Comparison of ENCODE assay signal across 11 cellular contexts in genomic region chr7:2710901-2711551, GRCh38. TPM values are rescaled to one million over a fixed set of nuclear protein-coding genes. Genes with fewer than 3 reads are reported as not detected.
DNase-seq lines count a peak whose midpoint lies in the region; ATAC-seq and TF ChIP-seq lines count a peak whose summit lies in the region.
"Had no signal": no experiment of that assay in that cellular context is flagged by ENCODE, and none has a peak within 500 bp of the region (broad histone marks: within the 10 kb centered on the region; RNA-seq: fewer than 3 reads in every experiment).

No MANE protein-coding gene starts in this region.

- no peaks in the 10 kb centered on the region for H3K36me3 Mint-ChIP-seq in activated CD8-positive, alpha-beta T cell treated with anti-CD3 and anti-CD28 coated beads, Interleukin-2, amount 10 ng/mL, durations not matched to agents 7 days and 5 days (ENCODE audit: low read depth)

- peak; percentile 38 for DNase-seq in stimulated activated CD4-positive, alpha-beta T cell treated with anti-CD3 and anti-CD28 coated beads, Interleukin-15, amount 100 ng/mL, for 24 hours
- DNase-seq in stimulated activated CD4-positive, alpha-beta T cell treated with anti-CD3 and anti-CD28 coated beads, Interleukin-2, amount 100 ng/mL, for 24 hours: no peak
- DNase-seq in activated CD8-positive, alpha-beta T cell treated with anti-CD3 and anti-CD28 coated beads, Interleukin-2, amount 10 ng/mL, durations not matched to agents 7 days and 5 days: peak; percentile 80
- DNase-seq in upper lobe of right lung (no peak), SKM-1 treated with dmso at 0.1 percent for 144 hours (lab: John Stamatoyannopoulos, UW; ENCODE audit: unreplicated experiment) (no peak), inferior parietal cortex (ENCODE audit: extremely low spot score) (no peak)
- DNase-seq: DMS153 had no signal

- CTCF ChIA-PET in activated CD8-positive, alpha-beta T cell treated with anti-CD3 and anti-CD28 coated beads, Interleukin-2, amount 10 ng/mL, durations not matched to agents 7 days and 5 days (lab: Charles Lee): interaction anchor here (1.0 to 8.0 kb wide), 33 partner anchors 8 to 260 kb away, joined by 3 to 189 read pairs (median 7); partner anchors contain the start of genes BRAT1, IQCE and TTYH3

- POLR2A ChIA-PET in activated CD8-positive, alpha-beta T cell treated with anti-CD3 and anti-CD28 coated beads, Interleukin-2, amount 10 ng/mL, durations not matched to agents 7 days and 5 days (lab: Charles Lee): interaction anchor here (1.0 to 5.6 kb wide), 9 partner anchors 8 to 185 kb away, joined by 3 to 48 read pairs (median 5); no protein-coding TSS in a partner anchor

- no peaks in the 10 kb centered on the region for H3K36me3 ChIP-seq in upper lobe of right lung

- H3K4me1 Mint-ChIP-seq in activated CD8-positive, alpha-beta T cell treated with anti-CD3 and anti-CD28 coated beads, Interleukin-2, amount 10 ng/mL, durations not matched to agents 7 days and 5 days (ENCODE audit: low read depth): peaks cover 55% of the 10 kb centered on the region

- no peaks in the 10 kb centered on the region for H3K9me3 Mint-ChIP-seq in activated CD8-positive, alpha-beta T cell treated with anti-CD3 and anti-CD28 coated beads, Interleukin-2, amount 10 ng/mL, durations not matched to agents 7 days and 5 days (ENCODE audit: insufficient read depth)
- H3K9me3 Mint-ChIP-seq: nephron had no signal

- intact Hi-C loops in upper lobe of right lung (cut with DNase I): no loop called here

- H3K27ac Mint-ChIP-seq in activated CD8-positive, alpha-beta T cell treated with anti-CD3 and anti-CD28 coated beads, Interleukin-2, amount 10 ng/mL, durations not matched to agents 7 days and 5 days: peak overlapping the region; percentile 69
- H3K27ac Mint-ChIP-seq: nephron had no signal

- H3K9me3 ChIP-seq in upper lobe of right lung: no peaks in the 10 kb centered on the region

- H3K27me3 Mint-ChIP-seq in activated CD8-positive, alpha-beta T cell treated with anti-CD3 and anti-CD28 coated beads, Interleukin-2, amount 10 ng/mL, durations not matched to agents 7 days and 5 days (ENCODE audit: low read depth): peaks cover 25% of the 10 kb centered on the region

- H3K4me3 Mint-ChIP-seq in activated CD8-positive, alpha-beta T cell treated with anti-CD3 and anti-CD28 coated beads, Interleukin-2, amount 10 ng/mL, durations not matched to agents 7 days and 5 days: peak overlapping the region; percentile 51

- no peak overlapping the region for H3K27ac ChIP-seq in upper lobe of right lung
- H3K27ac ChIP-seq: epithelial cell of prostate had no signal

- TF ChIP-seq CTCF in upper lobe of right lung (IDR thresholded peaks at IDR 0.05): no peak

- H3K27me3 ChIP-seq in upper lobe of right lung: no peaks in the 10 kb centered on the region

- ATAC-seq in HG03457 (IDR thresholded peaks at IDR 0.05; ENCODE audit: unreplicated experiment): peak; percentile 38
- ATAC-seq in activated CD8-positive, alpha-beta T cell treated with anti-CD3 and anti-CD28 coated beads, Interleukin-2, amount 10 ng/mL, durations not matched to agents 7 days and 5 days: peak; percentile 45
- peak; percentile 30 for ATAC-seq in upper lobe of right lung
- ATAC-seq in GM21515 (IDR thresholded peaks at IDR 0.05; ENCODE audit: unreplicated experiment): no peak

- H3K4me3 ChIP-seq in upper lobe of right lung: no peak overlapping the region

- H3K4me1 ChIP-seq in upper lobe of right lung: peaks cover 18% of the 10 kb centered on the region

RNA-seq across cellular contexts. Expression of gene AMZ1, which starts 23.0 kb away (rescaled TPM):
- total RNA-seq in activated CD8-positive, alpha-beta T cell treated with anti-CD3 and anti-CD28 coated beads, Interleukin-2, amount 10 ng/mL, durations not matched to agents 7 days and 5 days: not detected
- 0.29 TPM for total RNA-seq in upper lobe of right lung

Comparison
In these comparisons a context has a peak if more than half of its experiments do, and no peak if none do; other contexts are left out.
1. DNase-seq: peak in stimulated activated CD4-positive, alpha-beta T cell treated with anti-CD3 and anti-CD28 coated beads, Interleukin-15, amount 100 ng/mL, for 24 hours (single experiment) and activated CD8-positive, alpha-beta T cell treated with anti-CD3 and anti-CD28 coated beads, Interleukin-2, amount 10 ng/mL, durations not matched to agents 7 days and 5 days (single experiment); none in stimulated activated CD4-positive, alpha-beta T cell treated with anti-CD3 and anti-CD28 coated beads, Interleukin-2, amount 100 ng/mL, for 24 hours (0 of 2), upper lobe of right lung (single experiment), SKM-1 treated with dmso at 0.1 percent for 144 hours (single experiment) and inferior parietal cortex (single experiment).